Comparison of ENCODE assay signal across 1 cellular context in genomic region chr4:118180776-118181175, GRCh38.
TF ChIP-seq lines count a peak whose summit lies in the region.

No MANE protein-coding gene starts in this region.

TF ChIP-seq in IMR-90, 13 proteins besides CTCF, POLR2A, EP300 and RAD21 (continued from another document):
- TF ChIP-seq, protein P1, sequence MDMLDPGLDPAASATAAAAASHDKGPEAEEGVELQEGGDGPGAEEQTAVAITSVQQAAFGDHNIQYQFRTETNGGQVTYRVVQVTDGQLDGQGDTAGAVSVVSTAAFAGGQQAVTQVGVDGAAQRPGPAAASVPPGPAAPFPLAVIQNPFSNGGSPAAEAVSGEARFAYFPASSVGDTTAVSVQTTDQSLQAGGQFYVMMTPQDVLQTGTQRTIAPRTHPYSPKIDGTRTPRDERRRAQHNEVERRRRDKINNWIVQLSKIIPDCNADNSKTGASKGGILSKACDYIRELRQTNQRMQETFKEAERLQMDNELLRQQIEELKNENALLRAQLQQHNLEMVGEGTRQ (IDR thresholded peaks at IDR 0.05; ENCODE audit: low read depth, low read length) = no peak
- no peak for TF ChIP-seq NFE2L2 (IDR thresholded peaks at IDR 0.05; ENCODE audit: low read depth, low read length)
